In genomic region chr17:1033503-1033902, GRCh38 we compare ENCODE assay signal across 20 cellular contexts.
"Had no signal": no experiment of that assay in that cellular context is flagged by ENCODE, and none has a peak within 500 bp of the region (broad histone marks: within the 10 kb centered on the region; RNA-seq: fewer than 3 reads in every experiment).

No MANE protein-coding gene starts in this region.

- ATAC-seq: effector memory CD8-positive, alpha-beta T cell; heart left ventricle; sciatic nerve had no signal

- H3K36me3 Mint-ChIP-seq: mesothelial cell of epicardium had no signal

- H3K36me3 ChIP-seq: adrenal gland, ovary had no signal

- H3K27me3 ChIP-seq: adrenal gland, heart left ventricle, ovary, spleen had no signal

- DNase-seq: activated CD4-positive, alpha-beta T cell treated with anti-CD3 and anti-CD28 coated beads for 1 hour; activated CD4-positive, alpha-beta T cell treated with anti-CD3 and anti-CD28 coated beads, Interleukin-2, amount 50 U/mL, for 48 hours; activated CD8-positive, alpha-beta memory T cell treated with anti-CD3 and anti-CD28 coated beads, Interleukin-2, amount 10 ng/mL, durations not matched to agents 7 days and 5 days; activated naive CD4-positive, alpha-beta T cell treated with anti-CD3 and anti-CD28 coated beads, Interleukin-2, amount 50 U/mL, for 16 hours; activated T-cell treated with anti-CD3 and anti-CD28 coated beads, Interleukin-2, amount 50 U/mL, for 1 hour; caudate nucleus; effector memory CD8-positive, alpha-beta T cell; foreskin melanocyte; heart left ventricle; immature natural killer cell; ovary; spleen; T-helper 2 cell had no signal

- H3K9me3 Mint-ChIP-seq: activated T-helper 2 cell treated with anti-CD3 and anti-CD28 coated beads, Interferon-gamma antibody, Interleukin-2, Interleukin-4, amounts not matched to agents 10 μg/mL and 5 μg/mL and 100 μg/mL, durations not matched to agents 14 hours and 24 hours and 36 hours; effector memory CD8-positive, alpha-beta T cell; immature natural killer cell; mesothelial cell of epicardium; neural crest cell had no signal

- H3K9me3 ChIP-seq: adrenal gland, heart left ventricle, ovary, spleen, thoracic aorta had no signal

- H3K27me3 Mint-ChIP-seq: activated CD8-positive, alpha-beta memory T cell treated with anti-CD3 and anti-CD28 coated beads, Interleukin-2, amount 10 ng/mL, durations not matched to agents 7 days and 5 days; effector memory CD8-positive, alpha-beta T cell had no signal

- H3K27ac Mint-ChIP-seq: activated CD8-positive, alpha-beta memory T cell treated with anti-CD3 and anti-CD28 coated beads, Interleukin-2, amount 10 ng/mL, durations not matched to agents 7 days and 5 days; activated T-helper 2 cell treated with anti-CD3 and anti-CD28 coated beads, Interferon-gamma antibody, Interleukin-2, Interleukin-4, amounts not matched to agents 10 μg/mL and 5 μg/mL and 100 μg/mL, durations not matched to agents 14 hours and 24 hours and 36 hours; mesothelial cell of epicardium had no signal

- H3K4me3 ChIP-seq: adrenal gland, heart left ventricle, ovary, spleen, thoracic aorta had no signal

- H3K4me1 Mint-ChIP-seq: activated CD8-positive, alpha-beta memory T cell treated with anti-CD3 and anti-CD28 coated beads, Interleukin-2, amount 10 ng/mL, durations not matched to agents 7 days and 5 days had no signal

- H3K27ac ChIP-seq: adrenal gland, epithelial cell of prostate, heart left ventricle, ovary, thoracic aorta had no signal

- H3K4me3 Mint-ChIP-seq: activated CD8-positive, alpha-beta memory T cell treated with anti-CD3 and anti-CD28 coated beads, Interleukin-2, amount 10 ng/mL, durations not matched to agents 7 days and 5 days; effector memory CD8-positive, alpha-beta T cell; immature natural killer cell; neural crest cell had no signal
